ENCODE assay signal across 10 cellular contexts in genomic region chr12:121765573-121765972, GRCh38. TPM values are rescaled to one million over a fixed set of nuclear protein-coding genes. Genes with fewer than 3 reads are reported as not detected.
DNase-seq lines count a peak whose midpoint lies in the region; ATAC-seq and TF ChIP-seq lines count a peak whose summit lies in the region.
"Had no signal": no experiment of that assay in that cellular context is flagged by ENCODE, and none has a peak within 500 bp of the region (broad histone marks: within the 10 kb centered on the region; RNA-seq: fewer than 3 reads in every experiment).

No MANE protein-coding gene starts in this region.

- no peaks in the 10 kb centered on the region for H4K20me1 ChIP-seq in mammary epithelial cell (ENCODE audit: insufficient read depth, low read length)

- H3K9me3 Mint-ChIP-seq in Caco-2 (ENCODE audit: unreplicated experiment) = no peaks in the 10 kb centered on the region

- intact Hi-C loops in mammary epithelial cell (cut with micrococcal nuclease) = no loop called here
- intact Hi-C loops in Caco-2 (cut with micrococcal nuclease; ENCODE audit: unreplicated experiment) = no loop called here

- no peak overlapping the region for H2AK5ac ChIP-seq in mesendoderm (ENCODE audit: low read length)

- ATAC-seq in HG02852 (IDR thresholded peaks at IDR 0.05; ENCODE audit: unreplicated experiment) = no peak
- ATAC-seq: gastrocnemius medialis had no signal

- H2BK5ac ChIP-seq in mesendoderm (ENCODE audit: low read length) = no peak overlapping the region

- H3K4me1 ChIP-seq in mammary epithelial cell (ENCODE audit: insufficient read depth, low read length) (peaks cover 10% of the 10 kb centered on the region), mesendoderm (ENCODE audit: control insufficient read depth, low read depth, low read length) (no peaks in the 10 kb centered on the region), Caco-2 (peaks cover 8% of the 10 kb centered on the region)

- H3K9ac ChIP-seq in mammary epithelial cell (ENCODE audit: insufficient read depth, low read length) = no peak overlapping the region
- no peak overlapping the region for H3K9ac ChIP-seq in mesendoderm (ENCODE audit: low read length)

- TF ChIP-seq CTCF in mammary epithelial cell (conservative IDR thresholded peaks at IDR 0.05 in 1 of 2, IDR thresholded peaks at IDR 0.05 in 1 of 2; ENCODE audit: extremely low read depth in 1 of 2, insufficient read depth in 1 of 2, low read depth in 1 of 2, low read length in 2 of 2) (no peak), Caco-2 (IDR thresholded peaks at IDR 0.05; ENCODE audit: insufficient read depth in 1 of 2, low read depth in 1 of 2, low read length in 1 of 2, severe bottlenecking in 1 of 2, unreplicated experiment in 1 of 2) (no peak)

- DNase-seq in Caki2 (ENCODE audit: low read depth) (peak; percentile 44), M059J (ENCODE audit: low read depth) (peak; percentile 87), mammary epithelial cell (peak; percentile 58), mesendoderm (peak; percentile 85), Caco-2 (no peak), NCI-H345 (lab: John Stamatoyannopoulos, UW) (no peak)
- no peak for DNase-seq in stimulated activated naive CD4-positive, alpha-beta T cell treated with Interleukin-2 at 50 U/mL for 16 hours (lab: John Stamatoyannopoulos, UW)
- DNase-seq: activated gamma-delta T cell, gastrocnemius medialis had no signal

- no peak overlapping the region for H3K4me3 ChIP-seq in mammary epithelial cell (replicated peaks in 1 of 3; ENCODE audit: insufficient read depth in 1 of 3, low read depth in 2 of 3, low read length in 3 of 3)
- H3K4me3 ChIP-seq in mesendoderm (ENCODE audit: low read length) = no peak overlapping the region
- no peak overlapping the region for H3K4me3 ChIP-seq in Caco-2 (ENCODE audit: low read depth, low read length)
- H3K4me3 ChIP-seq: gastrocnemius medialis had no signal

- dilution Hi-C loops in mammary epithelial cell (cut with HindIII; ENCODE audit: low sequenced_read_pairs) = loop anchor here (25.0 kb wide), 1 partner anchor 128 kb away; the partner anchor contains the start of gene ORAI1

- H3K27ac Mint-ChIP-seq in Caco-2 (ENCODE audit: unreplicated experiment) = no peak overlapping the region

- no peak overlapping the region for H4K5ac ChIP-seq in mesendoderm (ENCODE audit: low read length)

- CTCF ChIA-PET in mammary epithelial cell (lab: Charles Lee; ENCODE audit: low non-redundant PET) (no interaction called here), Caco-2 (lab: Charles Lee) (interaction anchor here (0.6 kb wide), 1 partner anchor 998 kb away, joined by 3 read pairs; no protein-coding TSS in a partner anchor)

- H3K56ac ChIP-seq in mesendoderm (ENCODE audit: low read length) = no peak overlapping the region

- no peak overlapping the region for H2BK120ac ChIP-seq in mesendoderm (ENCODE audit: low read depth, low read length)

- no TSS peak for BruUV-seq in mammary epithelial cell (replicated peaks; lab: Mats Ljungman, UMichigan)
- BruUV-seq in Caco-2 (replicated peaks; lab: Mats Ljungman, UMichigan) = no TSS peak

- no peaks in the 10 kb centered on the region for H3K79me2 ChIP-seq in mammary epithelial cell (ENCODE audit: insufficient read depth, low read length)
- no peaks in the 10 kb centered on the region for H3K79me2 ChIP-seq in mesendoderm (ENCODE audit: control insufficient read depth, insufficient read depth, low read length)

- no peak overlapping the region for H2BK15ac ChIP-seq in mesendoderm (replicated peaks; ENCODE audit: low read depth)

- H3K27me3 ChIP-seq in mammary epithelial cell (ENCODE audit: insufficient read depth, low read length) (no peaks in the 10 kb centered on the region), mesendoderm (ENCODE audit: insufficient read depth, low read length, poor library complexity) (no peaks in the 10 kb centered on the region), Caco-2 (replicated peaks; ENCODE audit: control insufficient read depth, insufficient read depth, low read length) (no peaks in the 10 kb centered on the region)
- H3K27me3 ChIP-seq: gastrocnemius medialis had no signal

- POLR2A ChIA-PET in Caco-2 (lab: Charles Lee) = no interaction called here

- no peak overlapping the region for H2AFZ ChIP-seq in mammary epithelial cell (ENCODE audit: low read depth, low read length)

- H3K27me3 Mint-ChIP-seq in Caco-2 (ENCODE audit: insufficient read depth, unreplicated experiment) = no peaks in the 10 kb centered on the region

- H3K36me3 ChIP-seq in mammary epithelial cell (ENCODE audit: insufficient read depth, low read length) = no peaks in the 10 kb centered on the region
- no peaks in the 10 kb centered on the region for H3K36me3 ChIP-seq in mesendoderm (ENCODE audit: control insufficient read depth, insufficient read depth, low read length)
- H3K36me3 ChIP-seq in Caco-2 (ENCODE audit: control insufficient read depth, insufficient read depth, low read length) = no peaks in the 10 kb centered on the region
- H3K36me3 ChIP-seq: gastrocnemius medialis had no signal

- no peaks in the 10 kb centered on the region for H3K79me1 ChIP-seq in mesendoderm (ENCODE audit: low read length)

- H3K36me3 Mint-ChIP-seq in Caco-2 (ENCODE audit: insufficient read depth, unreplicated experiment) = peaks cover 12% of the 10 kb centered on the region

- H3K18ac ChIP-seq in mesendoderm (ENCODE audit: low read length) = no peak overlapping the region

- H3K4me1 Mint-ChIP-seq in Caco-2 (ENCODE audit: low read depth, unreplicated experiment) = no peaks in the 10 kb centered on the region

- no peaks in the 10 kb centered on the region for H3K9me3 ChIP-seq in mammary epithelial cell (replicated peaks; ENCODE audit: insufficient read depth, low read length)
- no peaks in the 10 kb centered on the region for H3K9me3 ChIP-seq in Caco-2
- H3K9me3 ChIP-seq: gastrocnemius medialis had no signal

- H4K8ac ChIP-seq in mesendoderm (ENCODE audit: low read depth, low read length) = no peak overlapping the region

- H3K4me2 ChIP-seq in mammary epithelial cell (ENCODE audit: insufficient read depth, low read depth, low read length) (no peak overlapping the region), mesendoderm (ENCODE audit: low read length) (no peak overlapping the region)

- H3K4me3 Mint-ChIP-seq in Caco-2 (ENCODE audit: unreplicated experiment) = no peak overlapping the region

- H3K4ac ChIP-seq in mesendoderm (ENCODE audit: low read depth, low read length) = no peak overlapping the region

- 37% methylated on average over 4 of the region's 5 CpGs for WGBS in mammary epithelial cell (ENCODE audit: low coverage, missing lambda C conversion rate)
- WGBS in mesendoderm (ENCODE audit: extremely low coverage, insufficient coverage, low lambda C conversion rate) = no CpG with 5 or more reads among the region's 5 CpGs

- in situ Hi-C loops in Caki2 (cut with HindIII; ENCODE audit: low pct_unique_long_range_greater_than_20kb, low sequenced_read_pairs) (no loop called here), mammary epithelial cell (cut with MboI; ENCODE audit: low sequenced_read_pairs in 2 of 2) (loop anchor here in 1 of 2 donors (5.0 kb wide), 1 partner anchor 63 kb away; no protein-coding TSS in a partner anchor)

- no peak overlapping the region for H3K27ac ChIP-seq in mammary epithelial cell (ENCODE audit: insufficient read depth, low read depth, low read length)
- H3K27ac ChIP-seq in mesendoderm (ENCODE audit: low read depth, low read length) = no peak overlapping the region
- H3K27ac ChIP-seq: gastrocnemius medialis had no signal

- H3K23ac ChIP-seq in mesendoderm (ENCODE audit: low read length) = no peak overlapping the region

RNA-seq across cellular contexts. Expression of gene RHOF, which starts 27.9 kb away (rescaled TPM):
- 54.8 and 81.4 TPM in 2 replicates for total RNA-seq in Caki2 (2014; rRNA removed; shearing (Covaris generic); ENCODE audit: low replicate concordance)
- total RNA-seq in M059J (2014; rRNA removed; shearing (Covaris generic)) = 0.27 and 0.42 TPM in 2 replicates
- total RNA-seq in mammary epithelial cell = 1 to 10 TPM; 4.4 to 6.2 TPM
- 1.4 TPM for polyA plus RNA-seq in mammary epithelial cell
- 0.26 TPM for polyA minus RNA-seq in mammary epithelial cell
- polyA plus RNA-seq in mesendoderm (2013, experiment 1 of 2) = 15.5 TPM
- polyA plus RNA-seq in mesendoderm (2013, experiment 2 of 2) = 15.0 TPM
- 33.8 and 36.7 TPM in 2 replicates for total RNA-seq in Caco-2 (2022)

RNA-seq across cellular contexts. Expression of gene SETD1B, which starts 38.2 kb away (rescaled TPM):
- total RNA-seq in Caki2 (2014; rRNA removed; shearing (Covaris generic); ENCODE audit: low replicate concordance) = 0.61 and 3.4 TPM in 2 replicates
- 2.7 and 3.9 TPM in 2 replicates for total RNA-seq in M059J (2014; rRNA removed; shearing (Covaris generic))
- 10 to 100 TPM in 1 of 2 donors, 1 to 10 TPM in 1; 4.3 to 16.0 TPM for total RNA-seq in mammary epithelial cell
- polyA plus RNA-seq in mammary epithelial cell = 0.94 TPM
- 5.4 TPM for polyA minus RNA-seq in mammary epithelial cell
- polyA plus RNA-seq in mesendoderm (2013, experiment 1 of 2) = 11.4 TPM
- polyA plus RNA-seq in mesendoderm (2013, experiment 2 of 2) = 11.6 TPM
- total RNA-seq in Caco-2 (2022) = 16.8 and 17.6 TPM in 2 replicates

RNA-seq across cellular contexts. Expression of gene TMEM120B, which starts 53.0 kb away (rescaled TPM):
- total RNA-seq in Caki2 (2014; rRNA removed; shearing (Covaris generic); ENCODE audit: low replicate concordance) = 9.6 and 11.8 TPM in 2 replicates
- total RNA-seq in M059J (2014; rRNA removed; shearing (Covaris generic)) = 6.3 and 8.3 TPM in 2 replicates
- total RNA-seq in mammary epithelial cell = 10 to 100 TPM; 15.8 to 19.5 TPM
- polyA plus RNA-seq in mammary epithelial cell = 10.6 TPM
- polyA minus RNA-seq in mammary epithelial cell = 33.7 TPM
- polyA plus RNA-seq in mesendoderm (2013, experiment 1 of 2) = 16.1 TPM
- 15.8 TPM for polyA plus RNA-seq in mesendoderm (2013, experiment 2 of 2)
- total RNA-seq in Caco-2 (2022) = 15.5 and 15.9 TPM in 2 replicates

Comparison
In these comparisons a context has a peak if more than half of its experiments do, and no peak if none do; other contexts are left out.
1. DNase-seq: peak in Caki2 (single experiment), M059J (single experiment), mammary epithelial cell (single experiment) and mesendoderm (single experiment); none in Caco-2 (0 of 2), stimulated activated naive CD4-positive, alpha-beta T cell treated with Interleukin-2 at 50 U/mL for 16 hours (single experiment) and NCI-H345 (single experiment).